8 cellular contexts compared by ENCODE assay signal in genomic region chr16:2205104-2205966, GRCh38. TPM values are rescaled to one million over a fixed set of nuclear protein-coding genes. Genes with fewer than 3 reads are reported as not detected.
DNase-seq lines count a peak whose midpoint lies in the region; ATAC-seq lines count a peak whose summit lies in the region.

MLST8 (plus strand) TSS chr16:2205454; CDS start chr16:2206086, 632 bp downstream.

- POLR2A ChIA-PET in activated CD8-positive, alpha-beta T cell treated with anti-CD3 and anti-CD28 coated beads, Interleukin-2, amount 10 ng/mL, durations not matched to agents 7 days and 5 days (lab: Charles Lee) = interaction anchor here (0.7 to 2.0 kb wide), 5 partner anchors 9 to 240 kb away, joined by 3 to 9 read pairs (median 4); partner anchors contain the start of genes ECI1, PGP, RPS2 and TRAF7

- peaks cover 24% of the 10 kb centered on the region for H3K4me1 Mint-ChIP-seq in activated CD8-positive, alpha-beta T cell treated with anti-CD3 and anti-CD28 coated beads, Interleukin-2, amount 10 ng/mL, durations not matched to agents 7 days and 5 days (ENCODE audit: low read depth)

- peaks cover 17% of the 10 kb centered on the region for H3K36me3 Mint-ChIP-seq in activated CD8-positive, alpha-beta T cell treated with anti-CD3 and anti-CD28 coated beads, Interleukin-2, amount 10 ng/mL, durations not matched to agents 7 days and 5 days (ENCODE audit: low read depth)

- DNase-seq in C1 segment of cervical spinal cord (lab: John Stamatoyannopoulos, UW) = peak; percentile 58 to 99 (median 90)
- peak; percentile 51 for DNase-seq in NCI-H774 (lab: John Stamatoyannopoulos, UW)
- DNase-seq in activated CD8-positive, alpha-beta T cell treated with anti-CD3 and anti-CD28 coated beads, Interleukin-2, amount 10 ng/mL, durations not matched to agents 7 days and 5 days = peak; percentile 90
- DNase-seq in effector CD4-positive, alpha-beta T cell = peak; percentile 91
- peak; percentile 90 for DNase-seq in medulla oblongata (ENCODE audit: extremely low spot score)
- peak; percentile 69 to 87 (median 70) for DNase-seq in stimulated activated CD4-positive, alpha-beta T cell treated with anti-CD3 and anti-CD28 coated beads, TNF-alpha, amount 100 ng/mL, for 48 hours (ENCODE audit: low read depth in 3 of 3)

- H3K27ac Mint-ChIP-seq in activated CD8-positive, alpha-beta T cell treated with anti-CD3 and anti-CD28 coated beads, Interleukin-2, amount 10 ng/mL, durations not matched to agents 7 days and 5 days = peak within 1 kb of the TSS; percentile 85

- peaks cover 9% of the 10 kb centered on the region for H3K27me3 Mint-ChIP-seq in activated CD8-positive, alpha-beta T cell treated with anti-CD3 and anti-CD28 coated beads, Interleukin-2, amount 10 ng/mL, durations not matched to agents 7 days and 5 days (ENCODE audit: low read depth)

- H3K9me3 Mint-ChIP-seq in activated CD8-positive, alpha-beta T cell treated with anti-CD3 and anti-CD28 coated beads, Interleukin-2, amount 10 ng/mL, durations not matched to agents 7 days and 5 days (ENCODE audit: insufficient read depth) = no peaks in the 10 kb centered on the region

- ATAC-seq in GM19043 (IDR thresholded peaks at IDR 0.05; ENCODE audit: low read depth, unreplicated experiment) (peak; percentile 62), HG03432 (IDR thresholded peaks at IDR 0.05; ENCODE audit: unreplicated experiment) (peak; percentile 70)
- ATAC-seq in activated CD8-positive, alpha-beta T cell treated with anti-CD3 and anti-CD28 coated beads, Interleukin-2, amount 10 ng/mL, durations not matched to agents 7 days and 5 days = peak; percentile 79

- H3K4me3 Mint-ChIP-seq in activated CD8-positive, alpha-beta T cell treated with anti-CD3 and anti-CD28 coated beads, Interleukin-2, amount 10 ng/mL, durations not matched to agents 7 days and 5 days = peak within 1 kb of the TSS; percentile 86

- CTCF ChIA-PET in activated CD8-positive, alpha-beta T cell treated with anti-CD3 and anti-CD28 coated beads, Interleukin-2, amount 10 ng/mL, durations not matched to agents 7 days and 5 days (lab: Charles Lee) = interaction anchor here (1.1 to 2.1 kb wide), 3 partner anchors 9 to 50 kb away, joined by 3 to 6 read pairs (median 5); partner anchors contain the start of genes ECI1, PGP and TRAF7

RNA-seq across cellular contexts. Expression of gene MLST8, which starts in this region (rescaled TPM):
- 10 to 100 TPM; 34.5 to 37.8 TPM for total RNA-seq in activated CD8-positive, alpha-beta T cell treated with anti-CD3 and anti-CD28 coated beads, Interleukin-2, amount 10 ng/mL, durations not matched to agents 7 days and 5 days

Comparison
In these comparisons a context has a peak if more than half of its experiments do, and no peak if none do; other contexts are left out.
1. Peak in every context shown above with its lines: DNase-seq and ATAC-seq.